9 cellular contexts compared by ENCODE assay signal in genomic region chr12:125064492-125064891, GRCh38. TPM values are rescaled to one million over a fixed set of nuclear protein-coding genes. Genes with fewer than 3 reads are reported as not detected.
DNase-seq lines count a peak whose midpoint lies in the region; ATAC-seq, FAIRE-seq and TF ChIP-seq lines count a peak whose summit lies in the region.
"Had no signal": no experiment of that assay in that cellular context is flagged by ENCODE, and none has a peak within 500 bp of the region (broad histone marks: within the 10 kb centered on the region; RNA-seq: fewer than 3 reads in every experiment).

No MANE protein-coding gene starts in this region.

- H4K20me1 ChIP-seq in DND-41 (ENCODE audit: insufficient read depth, low read length): peaks cover 9% of the 10 kb centered on the region

- H3K79me1 ChIP-seq in trophoblast cell (ENCODE audit: low read length): peaks cover 5% of the 10 kb centered on the region

- H3K27ac Mint-ChIP-seq in endodermal cell: peak overlapping the region; percentile 92

- H3K4me1 ChIP-seq in DND-41 (ENCODE audit: insufficient read depth, low read length) (peaks cover 25% of the 10 kb centered on the region), endodermal cell (ENCODE audit: control insufficient read depth, insufficient read depth, low read length) (no peaks in the 10 kb centered on the region), trophoblast cell (ENCODE audit: control insufficient read depth in 1 of 2, insufficient read depth in 2 of 2, low read length in 2 of 2) (peaks cover 4 to 11% of the 10 kb centered on the region in 2 experiments)

- H3K9me3 ChIP-seq in DND-41 (ENCODE audit: insufficient read depth, low read length, severe bottlenecking) (peaks cover 2% of the 10 kb centered on the region), endodermal cell (ENCODE audit: control insufficient read depth, low read length) (peaks cover 9% of the 10 kb centered on the region), trophoblast cell (ENCODE audit: insufficient read depth, low read depth, low read length) (no peaks in the 10 kb centered on the region)

- H3K36me3 ChIP-seq in DND-41 (ENCODE audit: insufficient read depth, low read length) (no peaks in the 10 kb centered on the region), endodermal cell (ENCODE audit: control insufficient read depth, insufficient read depth, low read length) (peaks cover under 1% of the 10 kb centered on the region), trophoblast cell (ENCODE audit: control insufficient read depth in 1 of 2, insufficient read depth in 2 of 2, low read length in 2 of 2) (no peaks in the 10 kb centered on the region)
- H3K36me3 ChIP-seq: adrenal gland had no signal

- peak overlapping the region; percentile 91 for H3K4me2 ChIP-seq in DND-41 (ENCODE audit: insufficient read depth, low read length)
- H3K4me2 ChIP-seq in trophoblast cell (ENCODE audit: low read length): peak overlapping the region; percentile 99

- H3K4ac ChIP-seq in trophoblast cell (ENCODE audit: low read depth, low read length): no peak overlapping the region

- H2BK12ac ChIP-seq in trophoblast cell (ENCODE audit: low read length): no peak overlapping the region

- peaks cover 23% of the 10 kb centered on the region for H3K4me1 Mint-ChIP-seq in endodermal cell

- H2AFZ ChIP-seq in DND-41 (ENCODE audit: low read depth, low read length): peak overlapping the region; percentile 93; the same call in 1 of the 2 replicates
- H2AFZ ChIP-seq in trophoblast cell (ENCODE audit: insufficient read depth, low read length, poor library complexity): no peak overlapping the region

- WGBS in endodermal cell (ENCODE audit: insufficient coverage in 1 of 2, insufficient read length in 1 of 2), 2 experiments: 62 to 85% methylated on average over 3 to 5 of the region's 5 CpGs
- WGBS in trophoblast cell (ENCODE audit: extremely low coverage, insufficient coverage, insufficient read length): no CpG with 5 or more reads among the region's 5 CpGs

- no peak overlapping the region for H3K23ac ChIP-seq in trophoblast cell (ENCODE audit: low read length)

- H4K91ac ChIP-seq in trophoblast cell (ENCODE audit: low read depth, low read length): no peak overlapping the region

- ATAC-seq in DND-41 (ENCODE audit: insufficient read depth, low read depth) (no peak), GM21576 (IDR thresholded peaks at IDR 0.05; ENCODE audit: unreplicated experiment) (no peak)

- peak overlapping the region; percentile 79 for H3K4me3 Mint-ChIP-seq in endodermal cell

- no peak for FAIRE-seq in HTR-8/SVneo (lab: Jason Lieb, UNC)

- H3K9ac ChIP-seq in DND-41 (ENCODE audit: low read depth, low read length) (peak overlapping the region; percentile 84), endodermal cell (ENCODE audit: extremely low read depth, low read length, poor library complexity, severe bottlenecking) (peak overlapping the region; percentile 73), trophoblast cell (ENCODE audit: low read length) (no peak overlapping the region)

- H3K18ac ChIP-seq in trophoblast cell (ENCODE audit: low read length): no peak overlapping the region

- no peak for TF ChIP-seq CTCF in DND-41 (IDR thresholded peaks at IDR 0.05; ENCODE audit: borderline replicate concordance, extremely low read depth, low read length, poor library complexity, severe bottlenecking)
- no peak for TF ChIP-seq CTCF in endodermal cell (conservative IDR thresholded peaks at IDR 0.05)

- H3K14ac ChIP-seq in trophoblast cell (ENCODE audit: low read length): no peak overlapping the region

- H3K27ac ChIP-seq in DND-41 (ENCODE audit: low read length) (no peak overlapping the region), endodermal cell (ENCODE audit: low read depth, low read length) (no peak overlapping the region), trophoblast cell (ENCODE audit: low read depth, low read length) (no peak overlapping the region)
- H3K27ac ChIP-seq: adrenal gland had no signal

- H3K36me3 Mint-ChIP-seq in endodermal cell (ENCODE audit: low read depth): peaks cover 17% of the 10 kb centered on the region

- H3K27me3 Mint-ChIP-seq in endodermal cell (ENCODE audit: insufficient read depth): no peaks in the 10 kb centered on the region

- H2AK5ac ChIP-seq in trophoblast cell (ENCODE audit: low read length): no peak overlapping the region

- peaks cover 25% of the 10 kb centered on the region for H3K9me3 Mint-ChIP-seq in endodermal cell

- no peak overlapping the region for H4K8ac ChIP-seq in trophoblast cell (ENCODE audit: low read depth, low read length)

- H3K27me3 ChIP-seq in DND-41 (ENCODE audit: insufficient read depth, low read length, poor library complexity) (no peaks in the 10 kb centered on the region), endodermal cell (ENCODE audit: control insufficient read depth, insufficient read depth, low read length, poor library complexity, severe bottlenecking) (no peaks in the 10 kb centered on the region), trophoblast cell (ENCODE audit: insufficient read depth, low read length) (no peaks in the 10 kb centered on the region)
- H3K27me3 ChIP-seq: adrenal gland had no signal

- no peak overlapping the region for H2BK120ac ChIP-seq in trophoblast cell (ENCODE audit: insufficient read depth, low read length, poor library complexity)

- no peak for DNase-seq in DND-41
- DNase-seq in NCI-H146 treated with DMSO at 0.1 percent for 48 hours (lab: John Stamatoyannopoulos, UW; ENCODE audit: unreplicated experiment): peak; percentile 47
- DNase-seq in endodermal cell: peak; percentile 70
- DNase-seq in trophoblast cell: no peak
- DNase-seq in foreskin melanocyte: no peak
- DNase-seq in HT-29 (ENCODE audit: low spot score): no peak
- no peak for DNase-seq in HTR-8/SVneo (ENCODE audit: insufficient read length, low spot score)

- H2BK5ac ChIP-seq in trophoblast cell (ENCODE audit: low read depth, low read length, poor library complexity): no peak overlapping the region

- H3K4me3 ChIP-seq in DND-41 (ENCODE audit: low read depth in 1 of 2, low read length in 2 of 2) (peak overlapping the region; percentile 77 to 84; a peak in 3 of 4 replicates), endodermal cell (ENCODE audit: low read length) (peak overlapping the region; percentile 90), trophoblast cell (ENCODE audit: low read depth, low read length) (no peak overlapping the region)

- H3K79me2 ChIP-seq in DND-41 (ENCODE audit: insufficient read depth, low read length): 0 out of 2 replicates have a peak, but pooled peaks cover 3% of the 10 kb centered on the region
- peaks cover 4% of the 10 kb centered on the region for H3K79me2 ChIP-seq in trophoblast cell (ENCODE audit: control insufficient read depth, insufficient read depth, low read length, poor library complexity)

- H4K12ac ChIP-seq in trophoblast cell (ENCODE audit: low read depth, low read length): no peak overlapping the region

RNA-seq across cellular contexts. Expression of gene AACS, which starts 0.7 kb away (rescaled TPM):
- 10 to 100 TPM; 55.4 to 71.9 TPM for total RNA-seq in endodermal cell
- 27.8 TPM for polyA plus RNA-seq in endodermal cell (2013, experiment 1 of 2)
- 25.3 TPM for polyA plus RNA-seq in endodermal cell (2013, experiment 2 of 2)
- polyA plus RNA-seq in trophoblast cell (2013): 10.6 and 10.7 TPM in 2 replicates
- 44.3 and 46.0 TPM in 2 replicates for total RNA-seq in HT-29 (2014; rRNA removed; shearing (Covaris generic))

Comparison
In these comparisons a context has a peak if more than half of its experiments do, and no peak if none do; other contexts are left out.
1. DNase-seq: peak in NCI-H146 treated with DMSO at 0.1 percent for 48 hours (single experiment) and endodermal cell (single experiment); none in DND-41 (single experiment), trophoblast cell (0 of 2), foreskin melanocyte (single experiment), HT-29 (single experiment) and HTR-8/SVneo (single experiment).